In genomic region chr7:74084722-74085578, GRCh38 we compare ENCODE assay signal across 8 cellular contexts. TPM values are rescaled to one million over a fixed set of nuclear protein-coding genes. Genes with fewer than 3 reads are reported as not detected.
DNase-seq lines count a peak whose midpoint lies in the region; ATAC-seq and TF ChIP-seq lines count a peak whose summit lies in the region.

No MANE protein-coding gene starts in this region.

- peak overlapping the region; percentile 94 for H3K4me2 ChIP-seq in BLaER1

- H3K4me1 Mint-ChIP-seq in natural killer cell treated with Interleukin-12 subunit alpha and Interleukin-12 subunit beta and Interleukin-15 and Interleukin-18, amount 100 ng/mL, for 72 hours (ENCODE audit: low read depth in 2 of 2), result peaks cover 0 to 13% of the 10 kb centered on the region in 2 donors

- no peak for TF ChIP-seq POLR2A in NB4 (IDR thresholded peaks at IDR 0.05; ENCODE audit: extremely low read depth, insufficient read length)

- TF ChIP-seq CTCF in NB4 (IDR thresholded peaks at IDR 0.05; ENCODE audit: low read depth, low read length), result no peak
- no peak for TF ChIP-seq CTCF in dorsolateral prefrontal cortex (IDR thresholded peaks at IDR 0.05 in 54 of 56, conservative IDR thresholded peaks at IDR 0.05 in 2 of 56; ENCODE audit: low read depth in 1 of 56, partially characterized antibody in 56 of 56)

- no peaks in the 10 kb centered on the region for H3K9me3 Mint-ChIP-seq in natural killer cell treated with Interleukin-12 subunit alpha and Interleukin-12 subunit beta and Interleukin-15 and Interleukin-18, amount 100 ng/mL, for 72 hours

- H3K36me3 ChIP-seq in BLaER1, result peaks cover 44% of the 10 kb centered on the region

- no peak for DNase-seq in NB4 (ENCODE audit: low read depth)
- DNase-seq in dorsolateral prefrontal cortex, result no peak
- DNase-seq in natural killer cell treated with Interleukin-12 subunit alpha and Interleukin-12 subunit beta and Interleukin-15 and Interleukin-18, amount 100 ng/mL, for 72 hours (ENCODE audit: low spot score), result no peak
- DNase-seq in UCSD-AML1 (lab: John Stamatoyannopoulos, UW; ENCODE audit: unreplicated experiment), result no peak
- DNase-seq in DMS79 treated with DMSO at 0.1 percent for 48 hours (lab: John Stamatoyannopoulos, UW), result no peak

- peaks cover 55% of the 10 kb centered on the region for H3K4me1 ChIP-seq in BLaER1

- no peaks in the 10 kb centered on the region for H3K9me3 ChIP-seq in BLaER1

- intact Hi-C loops in dorsolateral prefrontal cortex (cut with DNase I), result loop anchor here (5.0 kb wide), 1 partner anchor 87 kb away; the partner anchor contains the start of gene EIF4H (in 2 of the 2)

- H3K27me3 ChIP-seq in BLaER1 (no peaks in the 10 kb centered on the region), dorsolateral prefrontal cortex (no peaks in the 10 kb centered on the region)

- no peaks in the 10 kb centered on the region for H3K27me3 Mint-ChIP-seq in natural killer cell treated with Interleukin-12 subunit alpha and Interleukin-12 subunit beta and Interleukin-15 and Interleukin-18, amount 100 ng/mL, for 72 hours

- peak overlapping the region; percentile 87 for H3K9ac ChIP-seq in BLaER1

- no peak for ATAC-seq in natural killer cell treated with Interleukin-12 subunit alpha and Interleukin-12 subunit beta and Interleukin-15 and Interleukin-18, amount 100 ng/mL, for 72 hours
- ATAC-seq in HG02678 (IDR thresholded peaks at IDR 0.05; ENCODE audit: unreplicated experiment), result no peak
- no peak for ATAC-seq in HG03045 (IDR thresholded peaks at IDR 0.05; ENCODE audit: unreplicated experiment)

- no peaks in the 10 kb centered on the region for H3K36me3 Mint-ChIP-seq in natural killer cell treated with Interleukin-12 subunit alpha and Interleukin-12 subunit beta and Interleukin-15 and Interleukin-18, amount 100 ng/mL, for 72 hours

- H4K20me1 ChIP-seq in BLaER1, result 0 out of 2 replicates have a peak, but pooled peaks cover 12% of the 10 kb centered on the region

- H3K27ac ChIP-seq in BLaER1 (peak overlapping the region; percentile 83), dorsolateral prefrontal cortex (peak overlapping the region in 46 of 59 donors; percentile 2 to 82 (median 44))

- peak overlapping the region; percentile 82 for H3K4me3 Mint-ChIP-seq in natural killer cell treated with Interleukin-12 subunit alpha and Interleukin-12 subunit beta and Interleukin-15 and Interleukin-18, amount 100 ng/mL, for 72 hours

- H3K4me3 ChIP-seq in BLaER1 (peak overlapping the region; percentile 77), NB4 (ENCODE audit: low read depth, low read length) (peak overlapping the region; percentile 72), dorsolateral prefrontal cortex (peak overlapping the region; percentile 43 to 86 (median 74))

- H3K27ac Mint-ChIP-seq in natural killer cell treated with Interleukin-12 subunit alpha and Interleukin-12 subunit beta and Interleukin-15 and Interleukin-18, amount 100 ng/mL, for 72 hours, result peak overlapping the region; percentile 71 to 93

RNA-seq across cellular contexts. Expression of gene LIMK1, which starts 1.3 kb away (rescaled TPM):
- 100 to 1,000 TPM in 79 of 120 experiments, 10 to 100 TPM in 41; 39.1 to 162 (median 111) TPM for total RNA-seq in dorsolateral prefrontal cortex
- total RNA-seq in natural killer cell treated with Interleukin-12 subunit alpha and Interleukin-12 subunit beta and Interleukin-15 and Interleukin-18, amount 100 ng/mL, for 72 hours, result 10 to 100 TPM; 48.4 to 52.9 TPM

RNA-seq across cellular contexts. Expression of gene ELN, which starts 57.0 kb away (rescaled TPM):
- total RNA-seq in dorsolateral prefrontal cortex, result 10 to 100 TPM in 117 of 120 experiments, 1 to 10 TPM in 3; 8.1 to 58.9 (median 19.5) TPM
- under 1 TPM in 1 of 2 donors, not detected in 1; 0.10 TPM for total RNA-seq in natural killer cell treated with Interleukin-12 subunit alpha and Interleukin-12 subunit beta and Interleukin-15 and Interleukin-18, amount 100 ng/mL, for 72 hours

Comparison
In these comparisons a context has a peak if more than half of its experiments do, and no peak if none do; other contexts are left out.
1. RNA of gene ELN, which starts 57.0 kb away (total RNA-seq): 8.1 to 58.9 TPM in dorsolateral prefrontal cortex; 0.10 TPM in natural killer cell treated with Interleukin-12 subunit alpha and Interleukin-12 subunit beta and Interleukin-15 and Interleukin-18, amount 100 ng/mL, for 72 hours; every median in the first group is over 4 times any median in the second.
2. Peak in every context shown above with its lines, with median percentiles within 50 percentile points of each other: H3K4me3 ChIP-seq.